3 cellular contexts compared by ENCODE assay signal in the genomic region with DNA sequence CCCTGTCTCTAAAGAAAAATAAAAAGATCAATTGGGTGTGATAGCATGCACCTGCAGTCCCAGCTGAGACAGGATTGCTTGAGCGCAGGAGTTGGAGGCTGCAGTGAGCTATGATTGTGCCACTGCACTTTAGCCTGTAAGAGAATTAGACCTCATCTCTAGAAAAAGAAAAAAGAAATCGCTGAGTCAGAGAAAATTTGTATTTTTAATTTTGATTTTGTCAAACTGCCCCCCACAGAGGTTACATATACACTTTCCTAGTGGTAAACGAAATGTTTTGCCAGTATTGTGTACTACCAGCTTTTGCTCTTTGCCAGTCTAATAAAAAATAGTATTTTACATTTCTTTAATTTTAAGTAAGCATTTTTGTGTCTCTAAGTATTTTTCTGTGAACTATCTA.
A peak's percentile ranks its signal among the peaks of the same experiment; 100 is the strongest.
TF ChIP-seq lines count a peak whose summit lies in the region.

No MANE protein-coding gene starts in this region.

TF ChIP-seq in A549, 52 proteins besides CTCF, POLR2A, EP300 and RAD21:
- TF ChIP-seq MAFK (IDR thresholded peaks at IDR 0.05; ENCODE audit: partially characterized antibody) (peak; percentile 79), ZFP36 (IDR thresholded peaks at IDR 0.05; ENCODE audit: borderline replicate concordance, partially characterized antibody) (no peak), ZSCAN20 (CRISPR knock-in tag; IDR thresholded peaks at IDR 0.05) (no peak), HDAC2 (IDR thresholded peaks at IDR 0.05) (no peak), HOXB13 (CRISPR knock-in tag; IDR thresholded peaks at IDR 0.05; ENCODE audit: low read depth) (no peak), PHF8 (IDR thresholded peaks at IDR 0.05; ENCODE audit: borderline replicate concordance, low read depth) (no peak), RFX5 (IDR thresholded peaks at IDR 0.05) (no peak), ESRRA (IDR thresholded peaks at IDR 0.05; ENCODE audit: borderline replicate concordance, low read length) (no peak)

TF ChIP-seq in IMR-90, 13 proteins besides CTCF, POLR2A, EP300 and RAD21:
- TF ChIP-seq MAFK (IDR thresholded peaks at IDR 0.05; ENCODE audit: low read depth, low read length): peak; percentile 92
- no peak for TF ChIP-seq NFE2L2 (IDR thresholded peaks at IDR 0.05; ENCODE audit: low read depth, low read length)
- no peak for TF ChIP-seq CHD1 (IDR thresholded peaks at IDR 0.05; ENCODE audit: low read depth, low read length)
- no peak for TF ChIP-seq BHLHE40 (IDR thresholded peaks at IDR 0.05; ENCODE audit: low read depth, low read length)
- no peak for TF ChIP-seq SMC3 (IDR thresholded peaks at IDR 0.05; ENCODE audit: low read depth, low read length)
- TF ChIP-seq RFX5 (IDR thresholded peaks at IDR 0.05; ENCODE audit: low read depth, low read length): no peak
TF ChIP-seq in IMR-90: peak in this region for 1.

TF ChIP-seq in K562, 482 proteins besides CTCF, POLR2A, EP300 and RAD21:
- TF ChIP-seq MAFG (tag; conservative IDR thresholded peaks at IDR 0.05) (peak; percentile 83), WHSC1 (IDR thresholded peaks at IDR 0.05; ENCODE audit: low read length) (no peak), CBX5 (IDR thresholded peaks at IDR 0.05; ENCODE audit: borderline replicate concordance, low read depth) (no peak), ZNF347 (CRISPR knock-in tag; IDR thresholded peaks at IDR 0.05; ENCODE audit: low read depth) (no peak), ZNF316 (IDR thresholded peaks at IDR 0.05) (peak; percentile 92), MAFF (IDR thresholded peaks at IDR 0.05; ENCODE audit: low read length) (peak; percentile 88), C11orf30 (IDR thresholded peaks at IDR 0.05; ENCODE audit: low read depth) (peak; percentile 84), CEBPB (tag; IDR thresholded peaks at IDR 0.05) (no peak), ZNF263 (CRISPR knock-in tag; IDR thresholded peaks at IDR 0.05; ENCODE audit: borderline replicate concordance) (no peak), KAT2B (IDR thresholded peaks at IDR 0.05; ENCODE audit: low read depth, low read length) (no peak), MAFK (IDR thresholded peaks at IDR 0.05; ENCODE audit: low read length) (peak; percentile 81)
